In the genomic region with DNA sequence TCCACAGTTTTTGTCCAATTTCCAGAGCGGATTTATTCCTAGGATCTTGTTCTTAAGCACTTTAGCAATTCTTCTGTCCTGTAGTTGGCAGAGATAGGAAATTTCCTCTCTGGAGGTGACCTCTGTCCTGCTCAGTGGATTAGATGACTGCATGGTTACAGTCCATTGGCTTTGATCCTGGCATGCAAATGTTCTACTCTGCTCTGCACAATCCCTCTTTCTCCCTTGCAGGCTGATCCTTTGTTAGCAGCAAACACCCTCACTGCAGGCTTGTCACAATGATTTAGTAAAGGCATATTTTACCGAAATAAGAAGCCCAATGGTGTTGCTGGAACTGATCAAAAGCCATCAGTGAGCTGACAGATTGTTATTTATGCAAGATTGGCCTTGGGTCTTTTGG, we compare ENCODE assay signal across 21 cellular contexts.
A peak's percentile ranks its signal among the peaks of the same experiment; 100 is the strongest.
DNase-seq lines count a peak whose midpoint lies in the region; ATAC-seq and TF ChIP-seq lines count a peak whose summit lies in the region.
"Had no signal": no experiment of that assay in that cellular context is flagged by ENCODE, and none has a peak within 500 bp of the region (broad histone marks: within the 10 kb centered on the region; RNA-seq: fewer than 3 reads in every experiment).

No MANE protein-coding gene starts in this region.

- H3K27me3 Mint-ChIP-seq in nephron (ENCODE audit: low read depth) = no peaks in the 10 kb centered on the region
- H3K27me3 Mint-ChIP-seq in activated T-cell treated with anti-CD3 and anti-CD28 coated beads, Interleukin-2, amount 50 U/mL, for 4 hours (ENCODE audit: low read depth) = peaks cover 5% of the 10 kb centered on the region
- H3K27me3 Mint-ChIP-seq: stimulated activated naive CD8-positive, alpha-beta T cell treated with anti-CD3 and anti-CD28 coated beads, Interleukin-15, amount 100 ng/mL, for 72 hours had no signal

- TF ChIP-seq CTCF in A673 (conservative IDR thresholded peaks at IDR 0.05; ENCODE audit: low read depth, low read length) = no peak
- no peak for TF ChIP-seq CTCF in nephron (IDR thresholded peaks at IDR 0.05; ENCODE audit: unreplicated experiment in 3 of 3)

- H3K36me3 Mint-ChIP-seq in nephron (ENCODE audit: low read depth) = no peaks in the 10 kb centered on the region
- no peaks in the 10 kb centered on the region for H3K36me3 Mint-ChIP-seq in activated T-cell treated with anti-CD3 and anti-CD28 coated beads, Interleukin-2, amount 50 U/mL, for 4 hours (ENCODE audit: insufficient read depth)
- H3K36me3 Mint-ChIP-seq: activated CD4-positive, alpha-beta memory T cell treated with anti-CD3 and anti-CD28 coated beads for 36 hours; activated naive CD8-positive, alpha-beta T cell; CD8-positive, alpha-beta memory T cell had no signal

- no peaks in the 10 kb centered on the region for H3K9me3 ChIP-seq in A673 (ENCODE audit: low read depth, low read length, poor library complexity, severe bottlenecking)
- H3K9me3 ChIP-seq: esophagus squamous epithelium, right lobe of liver had no signal

- no peaks in the 10 kb centered on the region for H3K9me3 Mint-ChIP-seq in nephron
- no peaks in the 10 kb centered on the region for H3K9me3 Mint-ChIP-seq in activated T-cell treated with anti-CD3 and anti-CD28 coated beads, Interleukin-2, amount 50 U/mL, for 4 hours
- H3K9me3 Mint-ChIP-seq: activated CD4-positive, alpha-beta memory T cell treated with anti-CD3 and anti-CD28 coated beads for 36 hours; activated T-cell treated with anti-CD3 and anti-CD28 coated beads, Interleukin-2, amount 50 U/mL, for 72 hours; CD8-positive, alpha-beta memory T cell; stimulated activated naive CD8-positive, alpha-beta T cell treated with anti-CD3 and anti-CD28 coated beads, Interleukin-15, amount 100 ng/mL, for 72 hours had no signal

- H3K36me3 ChIP-seq in A673 (ENCODE audit: insufficient read depth, low read length, poor library complexity, severe bottlenecking) = no peaks in the 10 kb centered on the region
- H3K36me3 ChIP-seq: esophagus squamous epithelium, right lobe of liver had no signal

- H3K4me1 Mint-ChIP-seq in nephron = peaks cover 25% of the 10 kb centered on the region
- no peaks in the 10 kb centered on the region for H3K4me1 Mint-ChIP-seq in activated T-cell treated with anti-CD3 and anti-CD28 coated beads, Interleukin-2, amount 50 U/mL, for 4 hours (ENCODE audit: low read depth)
- H3K4me1 Mint-ChIP-seq: CD8-positive, alpha-beta memory T cell; stimulated activated naive CD8-positive, alpha-beta T cell treated with anti-CD3 and anti-CD28 coated beads, Interleukin-15, amount 100 ng/mL, for 72 hours had no signal

- H3K4me3 Mint-ChIP-seq in nephron = no peak overlapping the region
- no peak overlapping the region for H3K4me3 Mint-ChIP-seq in activated T-cell treated with anti-CD3 and anti-CD28 coated beads, Interleukin-2, amount 50 U/mL, for 4 hours
- H3K4me3 Mint-ChIP-seq: activated CD4-positive, alpha-beta memory T cell treated with anti-CD3 and anti-CD28 coated beads for 36 hours; activated naive CD8-positive, alpha-beta T cell; activated T-cell treated with anti-CD3 and anti-CD28 coated beads, Interleukin-2, amount 50 U/mL, for 72 hours; CD8-positive, alpha-beta memory T cell; stimulated activated naive CD8-positive, alpha-beta T cell treated with anti-CD3 and anti-CD28 coated beads, Interleukin-15, amount 100 ng/mL, for 72 hours had no signal

- peak overlapping the region; percentile 6 to 49 (median 42) for H3K27ac Mint-ChIP-seq in nephron
- H3K27ac Mint-ChIP-seq: activated CD4-positive, alpha-beta memory T cell treated with anti-CD3 and anti-CD28 coated beads for 36 hours; activated naive CD8-positive, alpha-beta T cell; activated T-cell treated with anti-CD3 and anti-CD28 coated beads, Interleukin-2, amount 50 U/mL, for 72 hours; CD8-positive, alpha-beta memory T cell; stimulated activated naive CD8-positive, alpha-beta T cell treated with anti-CD3 and anti-CD28 coated beads, Interleukin-15, amount 100 ng/mL, for 72 hours had no signal

- H3K4me3 ChIP-seq in A673 (ENCODE audit: low read depth, low read length, poor library complexity, severe bottlenecking) = no peak overlapping the region
- H3K4me3 ChIP-seq: dorsolateral prefrontal cortex, esophagus squamous epithelium, right lobe of liver had no signal

- DNase-seq in A673 (ENCODE audit: low spot score) (peak; percentile 3), NCI-H446 (lab: John Stamatoyannopoulos, UW) (peak; percentile 68 to 89), ecto neural progenitor cell (ENCODE audit: low spot score) (peak; percentile 65), GM19238 (ENCODE audit: insufficient read length, low spot score) (no peak)
- no peak for DNase-seq in activated T-cell treated with anti-CD3 and anti-CD28 coated beads, Interleukin-2, amount 50 U/mL, for 4 hours
- DNase-seq: activated CD4-positive, alpha-beta memory T cell treated with anti-CD3 and anti-CD28 coated beads for 36 hours; activated T-cell treated with anti-CD3 and anti-CD28 coated beads, Interleukin-2, amount 50 U/mL, for 72 hours; CD8-positive, alpha-beta memory T cell; esophagus squamous epithelium; mesenchymal stem cell; NCI-H187; NCI-H524 treated with DMSO at 0.1 percent for 48 hours; right lobe of liver; RPMI8226; stimulated activated naive CD8-positive, alpha-beta T cell treated with anti-CD3 and anti-CD28 coated beads, Interleukin-15, amount 100 ng/mL, for 72 hours; SW 1271 had no signal

- H3K4me1 ChIP-seq in A673 (ENCODE audit: insufficient read depth, low read length, poor library complexity, severe bottlenecking) = no peaks in the 10 kb centered on the region
- H3K4me1 ChIP-seq: esophagus squamous epithelium, right lobe of liver had no signal

- CTCF ChIA-PET in A673 (lab: Charles Lee) = no interaction called here

- no peak overlapping the region for H3K27ac ChIP-seq in A673 (ENCODE audit: low read depth, low read length, poor library complexity, severe bottlenecking)
- H3K27ac ChIP-seq: esophagus squamous epithelium, right lobe of liver had no signal

- H3K27me3 ChIP-seq in A673 (replicated peaks; ENCODE audit: insufficient read depth, low read depth, low read length, poor library complexity) = no peaks in the 10 kb centered on the region
- H3K27me3 ChIP-seq: dorsolateral prefrontal cortex, esophagus squamous epithelium, right lobe of liver had no signal

- no peak for ATAC-seq in GM21447 (IDR thresholded peaks at IDR 0.05; ENCODE audit: unreplicated experiment)
- no peak for ATAC-seq in HG03095 (IDR thresholded peaks at IDR 0.05; ENCODE audit: unreplicated experiment)
- no peak for ATAC-seq in activated T-cell treated with anti-CD3 and anti-CD28 coated beads, Interleukin-2, amount 50 U/mL, for 4 hours
- ATAC-seq: activated T-cell treated with anti-CD3 and anti-CD28 coated beads, Interleukin-2, amount 50 U/mL, for 72 hours; stimulated activated naive CD8-positive, alpha-beta T cell treated with anti-CD3 and anti-CD28 coated beads, Interleukin-15, amount 100 ng/mL, for 72 hours had no signal

- POLR2A ChIA-PET in A673 (lab: Charles Lee; ENCODE audit: low non-redundant PET) = no interaction called here

- intact Hi-C loops in A673 (cut with micrococcal nuclease; ENCODE audit: unreplicated experiment) = no loop called here

- BruUV-seq in A673 (replicated peaks; lab: Mats Ljungman, UMichigan) = no TSS peak

Comparison
In these comparisons a context has a peak if more than half of its experiments do, and no peak if none do; other contexts are left out.
1. DNase-seq: peak in A673 (single experiment), NCI-H446 (2 of 2) and ecto neural progenitor cell (single experiment); none in GM19238 (single experiment) and activated T-cell treated with anti-CD3 and anti-CD28 coated beads, Interleukin-2, amount 50 U/mL, for 4 hours (single experiment).